21 cellular contexts compared by ENCODE assay signal in the genomic region with DNA sequence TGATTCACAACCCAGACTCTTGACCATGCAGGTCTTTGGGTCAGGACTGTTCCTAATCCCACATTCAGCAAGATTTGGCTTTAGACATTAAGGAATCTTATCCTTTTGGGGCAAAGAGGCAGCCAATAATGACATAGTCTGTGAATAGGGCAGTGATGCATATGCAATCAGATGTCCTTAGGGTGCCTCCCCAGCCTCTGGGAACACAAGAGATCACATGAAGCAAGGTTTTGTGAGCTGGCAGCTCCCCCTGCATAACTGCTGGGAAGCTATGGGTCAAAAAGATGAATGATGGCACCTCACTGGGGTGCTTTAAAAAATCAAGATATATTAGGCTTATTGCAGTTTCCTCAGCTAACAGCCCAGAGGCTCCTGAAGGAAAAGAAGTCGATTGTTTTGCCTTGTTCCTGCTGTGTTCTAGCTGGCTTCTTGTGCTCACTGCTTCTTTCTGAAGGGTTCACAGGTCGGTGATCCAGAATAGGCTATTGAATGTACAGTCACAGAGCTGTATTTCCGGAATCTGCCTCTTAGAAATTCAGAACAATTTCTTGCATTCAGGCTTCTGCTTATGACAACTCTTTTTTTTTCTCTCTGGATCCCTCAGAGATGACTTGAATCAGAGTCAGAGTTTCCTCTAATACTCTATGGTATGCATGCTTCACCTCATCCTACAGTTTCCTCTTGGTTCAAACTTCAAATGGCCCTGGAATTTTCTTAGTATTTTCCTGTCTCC. TPM values are rescaled to one million over a fixed set of nuclear protein-coding genes. Genes with fewer than 3 reads are reported as not detected.
DNase-seq lines count a peak whose midpoint lies in the region; TF ChIP-seq lines count a peak whose summit lies in the region.
"Had no signal": no experiment of that assay in that cellular context is flagged by ENCODE, and none has a peak within 500 bp of the region (broad histone marks: within the 10 kb centered on the region; RNA-seq: fewer than 3 reads in every experiment).

No MANE protein-coding gene starts in this region.

- H3K27me3 Mint-ChIP-seq in MCF 10A (ENCODE audit: insufficient read depth, unreplicated experiment) (no peaks in the 10 kb centered on the region), chondrocyte (ENCODE audit: low read depth) (no peaks in the 10 kb centered on the region)

- POLR2A ChIA-PET in MCF 10A (lab: Yijun Ruan, JAX) = no interaction called here

- TF ChIP-seq CTCF in mammary epithelial cell (conservative IDR thresholded peaks at IDR 0.05 in 1 of 2, IDR thresholded peaks at IDR 0.05 in 1 of 2; ENCODE audit: extremely low read depth in 1 of 2, insufficient read depth in 1 of 2, low read depth in 1 of 2, low read length in 2 of 2) = no peak
- no peak for TF ChIP-seq CTCF in MCF 10A (IDR thresholded peaks at IDR 0.05; ENCODE audit: unreplicated experiment)
- TF ChIP-seq CTCF in chondrocyte (IDR thresholded peaks at IDR 0.05) = no peak
- no peak for TF ChIP-seq CTCF in hepatocyte (IDR thresholded peaks at IDR 0.05; ENCODE audit: poor library complexity)

- H2AFZ ChIP-seq in mammary epithelial cell (ENCODE audit: low read depth, low read length) (no peak overlapping the region), hepatocyte (no peak overlapping the region)

- no peaks in the 10 kb centered on the region for H3K4me1 ChIP-seq in mammary epithelial cell (ENCODE audit: insufficient read depth, low read length)
- H3K4me1 ChIP-seq in hepatocyte (ENCODE audit: insufficient read depth) = no peaks in the 10 kb centered on the region

- no peaks in the 10 kb centered on the region for H4K20me1 ChIP-seq in mammary epithelial cell (ENCODE audit: insufficient read depth, low read length)
- no peaks in the 10 kb centered on the region for H4K20me1 ChIP-seq in hepatocyte (ENCODE audit: insufficient read depth, poor library complexity, severe bottlenecking)
- H4K20me1 ChIP-seq: BLaER1 treated with 17β-estradiol and CSF1 and Interleukin-3, amounts not matched to agents 10 nM and 100 nM had no signal

- H3K4me3 ChIP-seq in mammary epithelial cell (replicated peaks in 1 of 3; ENCODE audit: insufficient read depth in 1 of 3, low read depth in 2 of 3, low read length in 3 of 3) (no peak overlapping the region), hepatocyte (no peak overlapping the region)
- H3K4me3 ChIP-seq: BLaER1 treated with 17β-estradiol and CSF1 and Interleukin-3, amounts not matched to agents 10 nM and 100 nM; dorsolateral prefrontal cortex; K562; thoracic aorta had no signal

- DNase-seq in mammary epithelial cell = peak; percentile 46
- DNase-seq in MCF 10A (ENCODE audit: unreplicated experiment) = no peak
- DNase-seq in chondrocyte (ENCODE audit: low spot score) = no peak
- DNase-seq in hepatocyte (ENCODE audit: low spot score) = no peak
- DNase-seq in NCI-H526 (lab: John Stamatoyannopoulos, UW) = no peak
- no peak for DNase-seq in activated naive CD4-positive, alpha-beta T cell treated with anti-CD3 and anti-CD28 coated beads, Interleukin-2, amount 50 U/mL, for 16 hours
- DNase-seq in activated gamma-delta T cell treated with Interleukin-2 at 50 U/mL for 16 hours = no peak
- no peak for DNase-seq in activated CD4-positive, CD25-positive, alpha-beta regulatory T cell (lab: John Stamatoyannopoulos, UW)
- DNase-seq: 8988T; activated CD4-positive, alpha-beta T cell treated with anti-CD3 and anti-CD28 coated beads, Interleukin-2, amount 50 U/mL, for 48 hours; activated naive CD4-positive, alpha-beta T cell treated with anti-CD3 and anti-CD28 coated beads, Interleukin-2, amount 10 ng/mL, durations not matched to agents 7 days and 5 days; DMS 273 treated with DMSO at 0.1 percent for 48 hours; dorsolateral prefrontal cortex; hypothalamus; T-helper 1 cell had no signal

- in situ Hi-C loops in mammary epithelial cell (cut with MboI; ENCODE audit: low sequenced_read_pairs in 2 of 2) = no loop called here

- intact Hi-C loops in mammary epithelial cell (cut with micrococcal nuclease) = no loop called here
- intact Hi-C loops in MCF 10A (cut with micrococcal nuclease) = no loop called here

- H3K9me3 Mint-ChIP-seq in MCF 10A (ENCODE audit: unreplicated experiment) = no peaks in the 10 kb centered on the region
- H3K9me3 Mint-ChIP-seq in chondrocyte (ENCODE audit: low read depth) = no peaks in the 10 kb centered on the region
- H3K9me3 Mint-ChIP-seq: activated naive CD4-positive, alpha-beta T cell treated with anti-CD3 and anti-CD28 coated beads, Interleukin-2, amount 10 ng/mL, durations not matched to agents 7 days and 5 days; nephron had no signal

- dilution Hi-C loops in mammary epithelial cell (cut with HindIII; ENCODE audit: low sequenced_read_pairs) = no loop called here

- H3K4me3 Mint-ChIP-seq in MCF 10A (ENCODE audit: unreplicated experiment) (no peak overlapping the region), chondrocyte (ENCODE audit: unreplicated experiment) (no peak overlapping the region)
- H3K4me3 Mint-ChIP-seq: activated naive CD4-positive, alpha-beta T cell treated with anti-CD3 and anti-CD28 coated beads, Interleukin-2, amount 10 ng/mL, durations not matched to agents 7 days and 5 days; nephron had no signal

- 42% methylated on average over 3 of the region's 3 CpGs for WGBS in mammary epithelial cell (ENCODE audit: low coverage, missing lambda C conversion rate)
- WGBS in hepatocyte (ENCODE audit: low lambda C conversion rate, missing lambda C conversion rate) = 66% methylated on average over 3 of the region's 3 CpGs

- H3K27ac ChIP-seq in mammary epithelial cell (ENCODE audit: insufficient read depth, low read depth, low read length) (no peak overlapping the region), hepatocyte (peak overlapping the region; percentile 46)
- H3K27ac ChIP-seq: BLaER1 treated with 17β-estradiol and CSF1 and Interleukin-3, amounts not matched to agents 10 nM and 100 nM; dorsolateral prefrontal cortex; thoracic aorta; VCaP had no signal

- no peaks in the 10 kb centered on the region for H3K9me2 ChIP-seq in hepatocyte (replicated peaks; ENCODE audit: insufficient read depth)

- H3K27ac Mint-ChIP-seq in MCF 10A (ENCODE audit: low read depth, unreplicated experiment) (no peak overlapping the region), chondrocyte (ENCODE audit: unreplicated experiment) (peak overlapping the region; percentile 5)
- H3K27ac Mint-ChIP-seq: activated naive CD4-positive, alpha-beta T cell treated with anti-CD3 and anti-CD28 coated beads, Interleukin-2, amount 10 ng/mL, durations not matched to agents 7 days and 5 days; nephron; progenitor cell of endocrine pancreas had no signal

- H3K27me3 ChIP-seq in mammary epithelial cell (ENCODE audit: insufficient read depth, low read length) = no peaks in the 10 kb centered on the region
- no peaks in the 10 kb centered on the region for H3K27me3 ChIP-seq in hepatocyte
- H3K27me3 ChIP-seq: BLaER1 treated with 17β-estradiol and CSF1 and Interleukin-3, amounts not matched to agents 10 nM and 100 nM had no signal

- H3K79me2 ChIP-seq in mammary epithelial cell (ENCODE audit: insufficient read depth, low read length) = no peaks in the 10 kb centered on the region
- H3K79me2 ChIP-seq in hepatocyte = no peaks in the 10 kb centered on the region

- H3K9ac ChIP-seq in mammary epithelial cell (ENCODE audit: insufficient read depth, low read length) = no peak overlapping the region
- H3K9ac ChIP-seq: BLaER1 treated with 17β-estradiol and CSF1 and Interleukin-3, amounts not matched to agents 10 nM and 100 nM had no signal

- no peak overlapping the region for H3K4me2 ChIP-seq in mammary epithelial cell (ENCODE audit: insufficient read depth, low read depth, low read length)
- H3K4me2 ChIP-seq in hepatocyte = no peak overlapping the region

- H3K36me3 Mint-ChIP-seq in MCF 10A (ENCODE audit: insufficient read depth, unreplicated experiment) = no peaks in the 10 kb centered on the region
- no peaks in the 10 kb centered on the region for H3K36me3 Mint-ChIP-seq in chondrocyte (ENCODE audit: low read depth)
- H3K36me3 Mint-ChIP-seq: activated naive CD4-positive, alpha-beta T cell treated with anti-CD3 and anti-CD28 coated beads, Interleukin-2, amount 10 ng/mL, durations not matched to agents 7 days and 5 days had no signal

- no TSS peak for BruUV-seq in mammary epithelial cell (replicated peaks; lab: Mats Ljungman, UMichigan)
- BruUV-seq in MCF 10A (replicated peaks; lab: Mats Ljungman, UMichigan) = no TSS peak

- H3K9me3 ChIP-seq in mammary epithelial cell (replicated peaks; ENCODE audit: insufficient read depth, low read length) (no peaks in the 10 kb centered on the region), hepatocyte (ENCODE audit: low read depth) (no peaks in the 10 kb centered on the region)
- H3K9me3 ChIP-seq: thoracic aorta had no signal

- CTCF ChIA-PET in mammary epithelial cell (lab: Charles Lee; ENCODE audit: low non-redundant PET) = interaction anchor here (0.7 kb wide), 1 partner anchor 953 kb away, joined by 3 read pairs; no protein-coding TSS in a partner anchor
- CTCF ChIA-PET in MCF 10A (lab: Yijun Ruan, JAX) = interaction anchor here (0.6 to 1.9 kb wide), 3 partner anchors 13 to 181 kb away, joined by 3 to 9 read pairs (median 3); no protein-coding TSS in a partner anchor

- H3K36me3 ChIP-seq in mammary epithelial cell (ENCODE audit: insufficient read depth, low read length) (no peaks in the 10 kb centered on the region), hepatocyte (replicated peaks; ENCODE audit: insufficient read depth, low read depth) (no peaks in the 10 kb centered on the region)
- H3K36me3 ChIP-seq: BLaER1 treated with 17β-estradiol and CSF1 and Interleukin-3, amounts not matched to agents 10 nM and 100 nM; thoracic aorta had no signal

- H3K4me1 Mint-ChIP-seq in MCF 10A (ENCODE audit: insufficient read depth, unreplicated experiment) (no peaks in the 10 kb centered on the region), chondrocyte (ENCODE audit: low read depth) (peaks cover 4% of the 10 kb centered on the region)
- H3K4me1 Mint-ChIP-seq: nephron had no signal

RNA-seq across cellular contexts. Expression of a gene that starts 31.7 kb away (rescaled TPM):
- total RNA-seq in mammary epithelial cell (1 to 10 TPM in 1 of 2 donors, under 1 TPM in 1; 0.67 to 2.0 TPM), MCF 10A (2022) (4.6 and 5.8 TPM in 2 replicates), chondrocyte (not detected in 3 replicates), hepatocyte (0.10 TPM in 1 of 2 replicates, not detected in the other)
- polyA plus RNA-seq in mammary epithelial cell (0.63 TPM), hepatocyte (not detected in 2 replicates)
- 15.4 TPM for polyA minus RNA-seq in mammary epithelial cell
- total RNA-seq: K562, progenitor cell of endocrine pancreas had no signal
- polyA plus RNA-seq: K562 had no signal
